26 cellular contexts compared by ENCODE assay signal in genomic region chr19:51889934-51890333, GRCh38.
"Had no signal": no experiment of that assay in that cellular context is flagged by ENCODE, and none has a peak within 500 bp of the region (broad histone marks: within the 10 kb centered on the region; RNA-seq: fewer than 3 reads in every experiment).

No MANE protein-coding gene starts in this region.

- ATAC-seq: natural killer cell; right cardiac atrium; sciatic nerve; stimulated activated naive B cell treated with anti-CD40 and anti-IgM and Interleukin-4, amounts not matched to agents 10 μg/mL and 1 μg/mL and 100 μg/mL, for 72 hours; stimulated activated naive CD8-positive, alpha-beta T cell treated with anti-CD3 and anti-CD28 coated beads, Interleukin-15, Interleukin-2, amounts not matched to agents 100 U/mL and 50 U/mL, for 24 hours; upper lobe of right lung had no signal

- H3K27ac ChIP-seq: left ventricle myocardium inferior, ovary, prostate gland, skin epidermis, stomach, suprapubic skin, thoracic aorta, tibial artery, upper lobe of right lung had no signal

- H3K27me3 ChIP-seq: ovary, stomach, suprapubic skin, tibial artery, upper lobe of right lung had no signal

- H3K36me3 ChIP-seq: ovary had no signal

- H3K27ac Mint-ChIP-seq: mesothelial cell of epicardium; natural killer cell; nephron progenitor cell; stimulated activated naive B cell treated with anti-CD40 and anti-IgM and Interleukin-4, amounts not matched to agents 10 μg/mL and 1 μg/mL and 100 μg/mL, for 72 hours had no signal

- H3K4me3 ChIP-seq: left ventricle myocardium inferior, lung, ovary, prostate gland, skin epidermis, stomach, suprapubic skin, thoracic aorta, tibial artery, upper lobe of right lung had no signal

- H3K4me3 Mint-ChIP-seq: mesothelial cell of epicardium; nephron progenitor cell; stimulated activated naive B cell treated with anti-CD40 and anti-IgM and Interleukin-4, amounts not matched to agents 10 μg/mL and 1 μg/mL and 100 μg/mL, for 72 hours had no signal

- H3K27me3 Mint-ChIP-seq: naive B cell; stimulated activated naive B cell treated with anti-CD40 and anti-IgM and Interleukin-4, amounts not matched to agents 10 μg/mL and 1 μg/mL and 100 μg/mL, for 72 hours had no signal

- H3K4me1 ChIP-seq: prostate gland, upper lobe of right lung had no signal

- DNase-seq: islet precursor cell; left ventricle myocardium inferior; mesendoderm; naive B cell; natural killer cell; nephron progenitor cell; ovary; retina; right cardiac atrium; stimulated activated CD4-positive, alpha-beta T cell treated with anti-CD3 and anti-CD28 coated beads, Interleukin-12 subunit alpha, Interleukin-12 subunit beta, amount 100 ng/mL, for 4 hours; stimulated activated CD4-positive, alpha-beta T cell treated with anti-CD3 and anti-CD28 coated beads, Interleukin-15, amount 100 ng/mL, for 24 hours; stimulated activated CD4-positive, alpha-beta T cell treated with anti-CD3 and anti-CD28 coated beads, Interleukin-2, amount 100 ng/mL, for 24 hours; stimulated activated CD4-positive, alpha-beta T cell treated with anti-CD3 and anti-CD28 coated beads, Interleukin-4, amount 100 ng/mL, for 1 hour; stimulated activated naive B cell treated with anti-CD40 and anti-IgM and Interleukin-4, amounts not matched to agents 10 μg/mL and 1 μg/mL and 100 μg/mL, for 72 hours; stimulated activated naive CD8-positive, alpha-beta T cell treated with anti-CD3 and anti-CD28 coated beads, Interleukin-15, Interleukin-2, amounts not matched to agents 100 U/mL and 50 U/mL, for 24 hours; stomach; tibial artery; trophoblast cell; upper lobe of right lung had no signal
